ENCODE assay signal across 26 cellular contexts in genomic region chr10:91705948-91706670, GRCh38.
"Had no signal": no experiment of that assay in that cellular context is flagged by ENCODE, and none has a peak within 500 bp of the region (broad histone marks: within the 10 kb centered on the region; RNA-seq: fewer than 3 reads in every experiment).

No MANE protein-coding gene starts in this region.

- H3K4me1 Mint-ChIP-seq: activated CD8-positive, alpha-beta memory T cell treated with anti-CD3 and anti-CD28 coated beads, Interleukin-2, amount 10 ng/mL, durations not matched to agents 7 days and 5 days had no signal

- H3K4me3 ChIP-seq: SJCRH30 had no signal

- H3K36me3 ChIP-seq: SJCRH30, WERI-Rb-1 had no signal

- DNase-seq: activated CD4-positive, alpha-beta T cell treated with anti-CD3 and anti-CD28 coated beads for 4 hours; activated CD4-positive, alpha-beta T cell treated with anti-CD3 and anti-CD28 coated beads, Interleukin-2, amount 50 U/mL, for 48 hours; activated CD8-positive, alpha-beta memory T cell treated with anti-CD3 and anti-CD28 coated beads, Interleukin-2, amount 10 ng/mL, durations not matched to agents 7 days and 5 days; activated effector memory CD4-positive, alpha-beta T cell treated with Interleukin-2 at 50 U/mL for 16 hours; activated naive CD4-positive, alpha-beta T cell treated with anti-CD3 and anti-CD28 coated beads for 36 hours; activated T-cell treated with anti-CD3 and anti-CD28 coated beads, Interleukin-2, amount 50 U/mL, for 24 hours; amygdala; central memory CD4-positive, alpha-beta T cell; KG1; NCI-H1092; NCI-H1694; NCI-H2029; NCI-H2107; NCI-H226; NCI-H526; NCI-H774; Right ventricle myocardium superior; SJCRH30; SK-N-SH; T-helper 1 cell; WERI-Rb-1 had no signal

- H3K27ac Mint-ChIP-seq: activated CD8-positive, alpha-beta memory T cell treated with anti-CD3 and anti-CD28 coated beads, Interleukin-2, amount 10 ng/mL, durations not matched to agents 7 days and 5 days; activated naive CD4-positive, alpha-beta T cell treated with anti-CD3 and anti-CD28 coated beads for 36 hours; activated naive CD8-positive, alpha-beta T cell; activated T-cell treated with anti-CD3 and anti-CD28 coated beads, Interleukin-2, amount 50 U/mL, for 24 hours; activated T-helper 1 cell treated with anti-CD3 and anti-CD28 coated beads, Interleukin-12 subunit alpha, Interleukin-12 subunit beta, Interleukin-2, Interleukin-4 antibody, amounts not matched to agents 30 ng/mL and 10 ng/mL and 1 ng/mL, durations not matched to agents 14 hours and 24 hours and 36 hours had no signal

- H3K4me2 ChIP-seq: SK-N-SH had no signal

- H3K9me3 Mint-ChIP-seq: activated naive CD4-positive, alpha-beta T cell treated with anti-CD3 and anti-CD28 coated beads for 36 hours; activated T-cell treated with anti-CD3 and anti-CD28 coated beads, Interleukin-2, amount 50 U/mL, for 24 hours; activated T-helper 1 cell treated with anti-CD3 and anti-CD28 coated beads, Interleukin-12 subunit alpha, Interleukin-12 subunit beta, Interleukin-2, Interleukin-4 antibody, amounts not matched to agents 30 ng/mL and 10 ng/mL and 1 ng/mL, durations not matched to agents 14 hours and 24 hours and 36 hours had no signal

- H3K36me3 Mint-ChIP-seq: activated CD8-positive, alpha-beta memory T cell treated with anti-CD3 and anti-CD28 coated beads, Interleukin-2, amount 10 ng/mL, durations not matched to agents 7 days and 5 days; activated naive CD8-positive, alpha-beta T cell had no signal

- H3K4me3 Mint-ChIP-seq: activated CD8-positive, alpha-beta memory T cell treated with anti-CD3 and anti-CD28 coated beads, Interleukin-2, amount 10 ng/mL, durations not matched to agents 7 days and 5 days; activated naive CD4-positive, alpha-beta T cell treated with anti-CD3 and anti-CD28 coated beads for 36 hours; activated naive CD8-positive, alpha-beta T cell; activated T-cell treated with anti-CD3 and anti-CD28 coated beads, Interleukin-2, amount 50 U/mL, for 24 hours; activated T-helper 1 cell treated with anti-CD3 and anti-CD28 coated beads, Interleukin-12 subunit alpha, Interleukin-12 subunit beta, Interleukin-2, Interleukin-4 antibody, amounts not matched to agents 30 ng/mL and 10 ng/mL and 1 ng/mL, durations not matched to agents 14 hours and 24 hours and 36 hours had no signal

- H3K9me2 ChIP-seq: SK-N-SH had no signal

- H3K9ac ChIP-seq: SK-N-SH had no signal

- H3K27me3 ChIP-seq: SJCRH30 had no signal

- H3K4me1 ChIP-seq: SJCRH30 had no signal

- H3K9me3 ChIP-seq: SJCRH30, SK-N-SH had no signal

- H3K27ac ChIP-seq: RWPE1, SJCRH30, WERI-Rb-1 had no signal

- ATAC-seq: activated CD4-positive, CD25-positive, alpha-beta regulatory T cell treated with anti-CD3 and anti-CD28 coated beads, Interleukin-2, amount 50 U/mL, for 24 hours; activated CD8-positive, alpha-beta memory T cell treated with anti-CD3 and anti-CD28 coated beads, Interleukin-2, amount 10 ng/mL, durations not matched to agents 7 days and 5 days; Panc1 had no signal
